In the genomic region with DNA sequence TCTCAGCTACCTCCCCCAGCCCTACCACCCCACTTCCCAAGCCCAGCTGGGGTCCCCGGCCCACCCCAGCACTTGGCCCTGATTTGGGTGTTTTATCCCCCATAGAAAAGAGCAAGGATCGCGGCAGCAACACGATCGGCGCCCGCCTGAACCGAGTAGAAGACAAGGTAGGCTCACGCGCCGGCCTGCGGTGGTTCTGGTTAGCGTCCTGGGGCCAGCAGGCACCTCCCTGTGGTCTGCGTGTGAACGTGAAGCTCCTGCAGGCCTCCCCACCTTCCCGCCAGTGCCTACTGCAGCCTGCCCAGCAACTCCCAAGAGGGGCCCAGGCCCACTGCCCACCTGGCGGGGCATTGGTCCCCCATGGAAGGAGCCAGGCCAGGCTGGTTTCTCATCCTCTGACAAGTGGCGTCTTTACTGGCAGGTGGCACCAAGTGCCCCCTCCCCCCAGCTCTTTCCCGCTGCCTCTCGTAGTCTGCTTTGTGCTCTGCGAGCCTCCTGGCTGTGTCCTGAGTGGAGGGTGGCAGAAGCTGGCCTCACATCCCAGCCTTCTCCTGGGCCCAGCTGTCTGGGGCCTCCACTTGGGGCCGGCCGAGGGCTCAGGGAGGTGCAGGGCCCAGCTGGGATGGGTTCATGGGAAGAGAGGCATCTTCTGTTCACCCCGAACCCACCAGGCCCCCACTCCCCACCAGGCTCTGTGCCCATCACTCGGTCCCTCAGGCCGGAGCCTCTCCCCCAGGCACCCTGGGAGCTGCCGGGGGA, we compare ENCODE assay signal across 1 cellular context.
TF ChIP-seq lines count a peak whose summit lies in the region.

No MANE protein-coding gene starts in this region.

TF ChIP-seq in K562, 482 proteins besides CTCF, POLR2A, EP300 and RAD21 (continued from another document and continues in another):
- TF ChIP-seq, protein P1, sequence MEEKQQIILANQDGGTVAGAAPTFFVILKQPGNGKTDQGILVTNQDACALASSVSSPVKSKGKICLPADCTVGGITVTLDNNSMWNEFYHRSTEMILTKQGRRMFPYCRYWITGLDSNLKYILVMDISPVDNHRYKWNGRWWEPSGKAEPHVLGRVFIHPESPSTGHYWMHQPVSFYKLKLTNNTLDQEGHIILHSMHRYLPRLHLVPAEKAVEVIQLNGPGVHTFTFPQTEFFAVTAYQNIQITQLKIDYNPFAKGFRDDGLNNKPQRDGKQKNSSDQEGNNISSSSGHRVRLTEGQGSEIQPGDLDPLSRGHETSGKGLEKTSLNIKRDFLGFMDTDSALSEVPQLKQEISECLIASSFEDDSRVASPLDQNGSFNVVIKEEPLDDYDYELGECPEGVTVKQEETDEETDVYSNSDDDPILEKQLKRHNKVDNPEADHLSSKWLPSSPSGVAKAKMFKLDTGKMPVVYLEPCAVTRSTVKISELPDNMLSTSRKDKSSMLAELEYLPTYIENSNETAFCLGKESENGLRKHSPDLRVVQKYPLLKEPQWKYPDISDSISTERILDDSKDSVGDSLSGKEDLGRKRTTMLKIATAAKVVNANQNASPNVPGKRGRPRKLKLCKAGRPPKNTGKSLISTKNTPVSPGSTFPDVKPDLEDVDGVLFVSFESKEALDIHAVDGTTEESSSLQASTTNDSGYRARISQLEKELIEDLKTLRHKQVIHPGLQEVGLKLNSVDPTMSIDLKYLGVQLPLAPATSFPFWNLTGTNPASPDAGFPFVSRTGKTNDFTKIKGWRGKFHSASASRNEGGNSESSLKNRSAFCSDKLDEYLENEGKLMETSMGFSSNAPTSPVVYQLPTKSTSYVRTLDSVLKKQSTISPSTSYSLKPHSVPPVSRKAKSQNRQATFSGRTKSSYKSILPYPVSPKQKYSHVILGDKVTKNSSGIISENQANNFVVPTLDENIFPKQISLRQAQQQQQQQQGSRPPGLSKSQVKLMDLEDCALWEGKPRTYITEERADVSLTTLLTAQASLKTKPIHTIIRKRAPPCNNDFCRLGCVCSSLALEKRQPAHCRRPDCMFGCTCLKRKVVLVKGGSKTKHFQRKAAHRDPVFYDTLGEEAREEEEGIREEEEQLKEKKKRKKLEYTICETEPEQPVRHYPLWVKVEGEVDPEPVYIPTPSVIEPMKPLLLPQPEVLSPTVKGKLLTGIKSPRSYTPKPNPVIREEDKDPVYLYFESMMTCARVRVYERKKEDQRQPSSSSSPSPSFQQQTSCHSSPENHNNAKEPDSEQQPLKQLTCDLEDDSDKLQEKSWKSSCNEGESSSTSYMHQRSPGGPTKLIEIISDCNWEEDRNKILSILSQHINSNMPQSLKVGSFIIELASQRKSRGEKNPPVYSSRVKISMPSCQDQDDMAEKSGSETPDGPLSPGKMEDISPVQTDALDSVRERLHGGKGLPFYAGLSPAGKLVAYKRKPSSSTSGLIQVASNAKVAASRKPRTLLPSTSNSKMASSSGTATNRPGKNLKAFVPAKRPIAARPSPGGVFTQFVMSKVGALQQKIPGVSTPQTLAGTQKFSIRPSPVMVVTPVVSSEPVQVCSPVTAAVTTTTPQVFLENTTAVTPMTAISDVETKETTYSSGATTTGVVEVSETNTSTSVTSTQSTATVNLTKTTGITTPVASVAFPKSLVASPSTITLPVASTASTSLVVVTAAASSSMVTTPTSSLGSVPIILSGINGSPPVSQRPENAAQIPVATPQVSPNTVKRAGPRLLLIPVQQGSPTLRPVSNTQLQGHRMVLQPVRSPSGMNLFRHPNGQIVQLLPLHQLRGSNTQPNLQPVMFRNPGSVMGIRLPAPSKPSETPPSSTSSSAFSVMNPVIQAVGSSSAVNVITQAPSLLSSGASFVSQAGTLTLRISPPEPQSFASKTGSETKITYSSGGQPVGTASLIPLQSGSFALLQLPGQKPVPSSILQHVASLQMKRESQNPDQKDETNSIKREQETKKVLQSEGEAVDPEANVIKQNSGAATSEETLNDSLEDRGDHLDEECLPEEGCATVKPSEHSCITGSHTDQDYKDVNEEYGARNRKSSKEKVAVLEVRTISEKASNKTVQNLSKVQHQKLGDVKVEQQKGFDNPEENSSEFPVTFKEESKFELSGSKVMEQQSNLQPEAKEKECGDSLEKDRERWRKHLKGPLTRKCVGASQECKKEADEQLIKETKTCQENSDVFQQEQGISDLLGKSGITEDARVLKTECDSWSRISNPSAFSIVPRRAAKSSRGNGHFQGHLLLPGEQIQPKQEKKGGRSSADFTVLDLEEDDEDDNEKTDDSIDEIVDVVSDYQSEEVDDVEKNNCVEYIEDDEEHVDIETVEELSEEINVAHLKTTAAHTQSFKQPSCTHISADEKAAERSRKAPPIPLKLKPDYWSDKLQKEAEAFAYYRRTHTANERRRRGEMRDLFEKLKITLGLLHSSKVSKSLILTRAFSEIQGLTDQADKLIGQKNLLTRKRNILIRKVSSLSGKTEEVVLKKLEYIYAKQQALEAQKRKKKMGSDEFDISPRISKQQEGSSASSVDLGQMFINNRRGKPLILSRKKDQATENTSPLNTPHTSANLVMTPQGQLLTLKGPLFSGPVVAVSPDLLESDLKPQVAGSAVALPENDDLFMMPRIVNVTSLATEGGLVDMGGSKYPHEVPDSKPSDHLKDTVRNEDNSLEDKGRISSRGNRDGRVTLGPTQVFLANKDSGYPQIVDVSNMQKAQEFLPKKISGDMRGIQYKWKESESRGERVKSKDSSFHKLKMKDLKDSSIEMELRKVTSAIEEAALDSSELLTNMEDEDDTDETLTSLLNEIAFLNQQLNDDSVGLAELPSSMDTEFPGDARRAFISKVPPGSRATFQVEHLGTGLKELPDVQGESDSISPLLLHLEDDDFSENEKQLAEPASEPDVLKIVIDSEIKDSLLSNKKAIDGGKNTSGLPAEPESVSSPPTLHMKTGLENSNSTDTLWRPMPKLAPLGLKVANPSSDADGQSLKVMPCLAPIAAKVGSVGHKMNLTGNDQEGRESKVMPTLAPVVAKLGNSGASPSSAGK (IDR thresholded peaks at IDR 0.05), result 0 out of 2 replicates have a peak, but pooled peaks have one; percentile 14
- TF ChIP-seq RB1 (IDR thresholded peaks at IDR 0.05; ENCODE audit: low read depth) (no peak), ZBTB33 (CRISPR knock-in tag; IDR thresholded peaks at IDR 0.05) (peak; percentile 69), KDM1A (IDR thresholded peaks at IDR 0.05) (peak in 1 of 2 experiments; percentile 51; a peak in 1 of 4 replicates), MCM7 (IDR thresholded peaks at IDR 0.05) (no peak), SIN3A (IDR thresholded peaks at IDR 0.05; ENCODE audit: borderline replicate concordance in 2 of 2, control insufficient read depth in 1 of 2, low read depth in 2 of 2, low read length in 2 of 2) (0 out of 4 replicates have a peak, but pooled peaks of 1 of the 2 experiments have one; percentile 19), MTA2 (IDR thresholded peaks at IDR 0.05; ENCODE audit: low read depth) (no peak), PTRF (tag; IDR thresholded peaks at IDR 0.05) (no peak), ZNF263 (CRISPR knock-in tag; IDR thresholded peaks at IDR 0.05; ENCODE audit: borderline replicate concordance) (no peak), ERF (CRISPR knock-in tag; IDR thresholded peaks at IDR 0.05) (peak; percentile 81; the same call in 1 of the 2 replicates), RBM34 (IDR thresholded peaks at IDR 0.05; ENCODE audit: borderline replicate concordance, insufficient read depth, low read length) (no peak), PHF20 (IDR thresholded peaks at IDR 0.05; ENCODE audit: partially characterized antibody) (no peak), POLR2H (tag; IDR thresholded peaks at IDR 0.05; ENCODE audit: low read depth) (no peak), ZNF121 (CRISPR knock-in tag; conservative IDR thresholded peaks at IDR 0.05) (no peak), HLTF (IDR thresholded peaks at IDR 0.05) (no peak), E2F3 (CRISPR knock-in tag; IDR thresholded peaks at IDR 0.05) (0 out of 2 replicates have a peak, but pooled peaks have one; percentile 39), NELFE (IDR thresholded peaks at IDR 0.05; ENCODE audit: insufficient read depth, insufficient read length) (no peak), ELF1 (tag; IDR thresholded peaks at IDR 0.05) (no peak), TAF15 (IDR thresholded peaks at IDR 0.05; ENCODE audit: low read depth, low read length) (no peak), CBFA2T3 (IDR thresholded peaks at IDR 0.05) (no peak), MXI1 (IDR thresholded peaks at IDR 0.05; ENCODE audit: low read depth, low read length) (no peak), ZNF124 (CRISPR knock-in tag; IDR thresholded peaks at IDR 0.05) (no peak)
- TF ChIP-seq, protein P2, sequence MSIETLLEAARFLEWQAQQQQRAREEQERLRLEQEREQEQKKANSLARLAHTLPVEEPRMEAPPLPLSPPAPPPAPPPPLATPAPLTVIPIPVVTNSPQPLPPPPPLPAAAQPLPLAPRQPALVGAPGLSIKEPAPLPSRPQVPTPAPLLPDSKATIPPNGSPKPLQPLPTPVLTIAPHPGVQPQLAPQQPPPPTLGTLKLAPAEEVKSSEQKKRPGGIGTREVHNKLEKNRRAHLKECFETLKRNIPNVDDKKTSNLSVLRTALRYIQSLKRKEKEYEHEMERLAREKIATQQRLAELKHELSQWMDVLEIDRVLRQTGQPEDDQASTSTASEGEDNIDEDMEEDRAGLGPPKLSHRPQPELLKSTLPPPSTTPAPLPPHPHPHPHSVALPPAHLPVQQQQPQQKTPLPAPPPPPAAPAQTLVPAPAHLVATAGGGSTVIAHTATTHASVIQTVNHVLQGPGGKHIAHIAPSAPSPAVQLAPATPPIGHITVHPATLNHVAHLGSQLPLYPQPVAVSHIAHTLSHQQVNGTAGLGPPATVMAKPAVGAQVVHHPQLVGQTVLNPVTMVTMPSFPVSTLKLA (conservative IDR thresholded peaks at IDR 0.05), result no peak
- TF ChIP-seq, protein P3, sequence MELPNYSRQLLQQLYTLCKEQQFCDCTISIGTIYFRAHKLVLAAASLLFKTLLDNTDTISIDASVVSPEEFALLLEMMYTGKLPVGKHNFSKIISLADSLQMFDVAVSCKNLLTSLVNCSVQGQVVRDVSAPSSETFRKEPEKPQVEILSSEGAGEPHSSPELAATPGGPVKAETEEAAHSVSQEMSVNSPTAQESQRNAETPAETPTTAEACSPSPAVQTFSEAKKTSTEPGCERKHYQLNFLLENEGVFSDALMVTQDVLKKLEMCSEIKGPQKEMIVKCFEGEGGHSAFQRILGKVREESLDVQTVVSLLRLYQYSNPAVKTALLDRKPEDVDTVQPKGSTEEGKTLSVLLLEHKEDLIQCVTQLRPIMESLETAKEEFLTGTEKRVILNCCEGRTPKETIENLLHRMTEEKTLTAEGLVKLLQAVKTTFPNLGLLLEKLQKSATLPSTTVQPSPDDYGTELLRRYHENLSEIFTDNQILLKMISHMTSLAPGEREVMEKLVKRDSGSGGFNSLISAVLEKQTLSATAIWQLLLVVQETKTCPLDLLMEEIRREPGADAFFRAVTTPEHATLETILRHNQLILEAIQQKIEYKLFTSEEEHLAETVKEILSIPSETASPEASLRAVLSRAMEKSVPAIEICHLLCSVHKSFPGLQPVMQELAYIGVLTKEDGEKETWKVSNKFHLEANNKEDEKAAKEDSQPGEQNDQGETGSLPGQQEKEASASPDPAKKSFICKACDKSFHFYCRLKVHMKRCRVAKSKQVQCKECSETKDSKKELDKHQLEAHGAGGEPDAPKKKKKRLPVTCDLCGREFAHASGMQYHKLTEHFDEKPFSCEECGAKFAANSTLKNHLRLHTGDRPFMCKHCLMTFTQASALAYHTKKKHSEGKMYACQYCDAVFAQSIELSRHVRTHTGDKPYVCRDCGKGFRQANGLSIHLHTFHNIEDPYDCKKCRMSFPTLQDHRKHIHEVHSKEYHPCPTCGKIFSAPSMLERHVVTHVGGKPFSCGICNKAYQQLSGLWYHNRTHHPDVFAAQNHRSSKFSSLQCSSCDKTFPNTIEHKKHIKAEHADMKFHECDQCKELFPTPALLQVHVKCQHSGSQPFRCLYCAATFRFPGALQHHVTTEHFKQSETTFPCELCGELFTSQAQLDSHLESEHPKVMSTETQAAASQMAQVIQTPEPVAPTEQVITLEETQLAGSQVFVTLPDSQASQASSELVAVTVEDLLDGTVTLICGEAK (IDR thresholded peaks at IDR 0.05), result 0 out of 2 replicates have a peak, but pooled peaks have one; percentile 13
- TF ChIP-seq, protein P3 (CRISPR knock-in tag; IDR thresholded peaks at IDR 0.05), result no peak
